In the genomic region with DNA sequence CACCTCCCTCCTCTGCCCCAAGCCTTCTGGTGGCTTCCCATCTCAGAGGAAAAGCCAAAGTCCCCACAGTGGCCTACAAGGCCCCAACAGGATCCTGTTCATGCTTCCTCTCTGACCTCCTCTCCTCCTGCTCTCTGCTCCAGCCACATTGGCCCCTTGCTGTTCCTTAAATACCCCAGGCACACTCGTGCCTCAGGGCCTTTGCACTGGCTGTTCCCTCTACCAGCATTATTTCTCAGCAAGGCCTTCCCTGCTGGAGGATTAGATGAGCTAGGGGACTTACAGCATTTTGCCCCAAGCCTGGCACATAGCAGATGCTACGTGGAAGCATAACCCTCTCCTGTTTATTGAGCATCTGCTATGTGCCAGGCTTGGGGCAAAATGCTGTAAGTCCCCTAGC, we compare ENCODE assay signal across 21 cellular contexts. TPM values are rescaled to one million over a fixed set of nuclear protein-coding genes. Genes with fewer than 3 reads are reported as not detected.
"Had no signal": no experiment of that assay in that cellular context is flagged by ENCODE, and none has a peak within 500 bp of the region (broad histone marks: within the 10 kb centered on the region; RNA-seq: fewer than 3 reads in every experiment).

No MANE protein-coding gene starts in this region.

- H3K9me3 ChIP-seq: adrenal gland, right atrium auricular region had no signal

- H3K9me3 Mint-ChIP-seq: activated naive CD4-positive, alpha-beta T cell treated with anti-CD3 and anti-CD28 coated beads for 36 hours; activated T-helper 2 cell treated with anti-CD3 and anti-CD28 coated beads, Interferon-gamma antibody, Interleukin-2, Interleukin-4, amounts not matched to agents 10 μg/mL and 5 μg/mL and 100 μg/mL, durations not matched to agents 14 hours and 24 hours and 36 hours; effector memory CD8-positive, alpha-beta T cell; natural killer cell; stimulated activated naive CD8-positive, alpha-beta T cell treated with anti-CD3 and anti-CD28 coated beads, Interleukin-15, amount 100 ng/mL, for 72 hours had no signal

- H3K27me3 ChIP-seq: adrenal gland, right atrium auricular region had no signal

- H3K27ac Mint-ChIP-seq: activated naive CD4-positive, alpha-beta T cell treated with anti-CD3 and anti-CD28 coated beads for 36 hours; activated T-helper 2 cell treated with anti-CD3 and anti-CD28 coated beads, Interferon-gamma antibody, Interleukin-2, Interleukin-4, amounts not matched to agents 10 μg/mL and 5 μg/mL and 100 μg/mL, durations not matched to agents 14 hours and 24 hours and 36 hours; effector memory CD8-positive, alpha-beta T cell; natural killer cell; progenitor cell of endocrine pancreas had no signal

- H3K4me3 Mint-ChIP-seq: activated naive CD4-positive, alpha-beta T cell treated with anti-CD3 and anti-CD28 coated beads for 36 hours; effector memory CD8-positive, alpha-beta T cell; natural killer cell; stimulated activated naive CD8-positive, alpha-beta T cell treated with anti-CD3 and anti-CD28 coated beads, Interleukin-15, amount 100 ng/mL, for 72 hours had no signal

- H3K4me3 ChIP-seq: adrenal gland, right atrium auricular region had no signal

- DNase-seq: activated CD4-positive, alpha-beta T cell treated with anti-CD3 and anti-CD28 coated beads, Interleukin-2, amount 50 U/mL, for 48 hours; activated CD4-positive, CD25-positive, alpha-beta regulatory T cell treated with anti-CD3 and anti-CD28 coated beads, Interleukin-2, amount 50 U/mL, for 72 hours; activated naive CD4-positive, alpha-beta T cell treated with anti-CD3 and anti-CD28 coated beads for 36 hours; adrenal gland; central memory CD4-positive, alpha-beta T cell; effector memory CD8-positive, alpha-beta T cell; foreskin melanocyte; head of caudate nucleus; kidney glomerular epithelial cell; left ventricle myocardium superior; mesendoderm; natural killer cell; nucleus accumbens; small intestine; stimulated activated naive CD8-positive, alpha-beta T cell treated with anti-CD3 and anti-CD28 coated beads, Interleukin-15, amount 100 ng/mL, for 72 hours; T1000 had no signal

- H3K36me3 ChIP-seq: adrenal gland, right atrium auricular region had no signal

- ATAC-seq: effector memory CD8-positive, alpha-beta T cell; left ventricle myocardium superior; stimulated activated naive CD8-positive, alpha-beta T cell treated with anti-CD3 and anti-CD28 coated beads, Interleukin-15, amount 100 ng/mL, for 72 hours had no signal

- H3K27me3 Mint-ChIP-seq: stimulated activated naive CD8-positive, alpha-beta T cell treated with anti-CD3 and anti-CD28 coated beads, Interleukin-15, amount 100 ng/mL, for 72 hours had no signal

- H3K27ac ChIP-seq: adrenal gland had no signal

- H3K36me3 Mint-ChIP-seq: natural killer cell had no signal

RNA-seq across cellular contexts. Expression of a gene that starts 7.8 kb away (rescaled TPM):
- total RNA-seq: activated naive CD4-positive, alpha-beta T cell treated with anti-CD3 and anti-CD28 coated beads for 36 hours; activated T-helper 2 cell treated with anti-CD3 and anti-CD28 coated beads, Interferon-gamma antibody, Interleukin-2, Interleukin-4, amounts not matched to agents 10 μg/mL and 5 μg/mL and 100 μg/mL, durations not matched to agents 14 hours and 24 hours and 36 hours; natural killer cell; progenitor cell of endocrine pancreas; temporal lobe; urinary bladder had no signal

RNA-seq across cellular contexts. Expression of a gene that starts 22.7 kb away (rescaled TPM):
- total RNA-seq: natural killer cell, temporal lobe had no signal
